In the genomic region with DNA sequence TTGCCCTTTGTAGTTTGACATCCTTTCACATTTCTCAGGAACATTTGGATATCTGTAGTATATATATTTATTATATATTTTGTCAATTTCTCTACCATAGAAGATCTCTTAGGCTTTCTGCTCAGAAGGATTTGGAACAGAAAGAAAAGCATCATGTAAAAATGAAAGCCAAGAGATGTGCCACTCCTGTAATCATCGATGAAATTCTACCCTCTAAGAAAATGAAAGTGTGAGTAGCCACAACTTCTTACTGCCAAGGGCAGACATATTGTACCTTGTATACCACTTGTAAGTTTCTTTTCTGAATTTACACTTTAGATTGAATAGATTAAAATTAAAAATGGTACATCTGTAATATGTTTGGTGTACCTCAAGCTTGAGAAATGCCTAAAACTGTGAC, we compare ENCODE assay signal across 30 cellular contexts. TPM values are rescaled to one million over a fixed set of nuclear protein-coding genes. Genes with fewer than 3 reads are reported as not detected.
DNase-seq lines count a peak whose midpoint lies in the region; ATAC-seq and TF ChIP-seq lines count a peak whose summit lies in the region.
"Had no signal": no experiment of that assay in that cellular context is flagged by ENCODE, and none has a peak within 500 bp of the region (broad histone marks: within the 10 kb centered on the region; RNA-seq: fewer than 3 reads in every experiment).

No MANE protein-coding gene starts in this region.

- H3K4me3 ChIP-seq in CD4-positive, alpha-beta memory T cell (ENCODE audit: low read length in 2 of 2), result peak overlapping the region in 1 of 2 donors; percentile 32
- H3K4me3 ChIP-seq in MM.1S (ENCODE audit: low read length), result no peak overlapping the region
- H3K4me3 ChIP-seq in fibroblast of villous mesenchyme (ENCODE audit: low read depth, low read length), result no peak overlapping the region
- H3K4me3 ChIP-seq in gastrocnemius medialis, result no peak overlapping the region
- H3K4me3 ChIP-seq: smooth muscle cell, upper lobe of left lung had no signal

- H3K4me2 ChIP-seq in MM.1S (ENCODE audit: low read depth, low read length), result no peak overlapping the region
- H3K4me2 ChIP-seq: smooth muscle cell had no signal

- peak; percentile 50 for ATAC-seq in stimulated activated effector memory CD8-positive, alpha-beta T cell treated with anti-CD3 and anti-CD28 coated beads, Interleukin-12 subunit alpha, Interleukin-12 subunit beta, amount 100 ng/mL, for 72 hours
- no peak for ATAC-seq in GM21367 (IDR thresholded peaks at IDR 0.05; ENCODE audit: unreplicated experiment)
- ATAC-seq in HG03565 (IDR thresholded peaks at IDR 0.05; ENCODE audit: unreplicated experiment), result no peak
- no peak for ATAC-seq in gastrocnemius medialis
- ATAC-seq: activated naive CD4-positive, alpha-beta T cell treated with anti-CD3 and anti-CD28 coated beads, Interleukin-2, amount 50 U/mL, for 72 hours; HCT116; PC-3; Right ventricle myocardium inferior; WTC11 had no signal

- H3K9me2 ChIP-seq in MM.1S (replicated peaks; ENCODE audit: insufficient read depth, low read length), result no peaks in the 10 kb centered on the region

- no peaks in the 10 kb centered on the region for H3K27me3 Mint-ChIP-seq in CD4-positive, alpha-beta memory T cell

- peak in 4 of 5 donors; percentile 3 to 9 (median 6) for DNase-seq in CD4-positive, alpha-beta memory T cell
- DNase-seq in MM.1S (peak; percentile 15), fibroblast of villous mesenchyme (ENCODE audit: low read depth) (peak; percentile 22), gastrocnemius medialis (no peak)
- no peak for DNase-seq in stimulated activated effector memory CD8-positive, alpha-beta T cell treated with anti-CD3 and anti-CD28 coated beads, Interleukin-12 subunit alpha, Interleukin-12 subunit beta, amount 100 ng/mL, for 72 hours (ENCODE audit: low spot score in 2 of 2)
- DNase-seq: DMS 273 treated with DMSO at 0.1 percent for 48 hours; effector CD8-positive, alpha-beta T cell; hippocampal formation; Kasumi-1; mesendoderm; NCI-H1048; NCI-H1694; NCI-H2171; NCI-H510A treated with DMSO at 0.1 percent for 48 hours; NK-92 treated with Interleukin-12 subunit alpha and Interleukin-12 subunit beta, amount 100 ng/mL, for 24 hours; nucleus accumbens; PC-3; stimulated activated CD4-positive, alpha-beta T cell treated with anti-CD3 and anti-CD28 coated beads, Interleukin-1b, Interleukin-23, amount 100 ng/mL, for 48 hours; upper lobe of left lung had no signal

- H4K20me1 ChIP-seq in MM.1S (ENCODE audit: insufficient read depth, low read length), result no peaks in the 10 kb centered on the region

- H3K27me3 ChIP-seq in CD4-positive, alpha-beta memory T cell (ENCODE audit: insufficient read depth, low read length), result no peaks in the 10 kb centered on the region
- no peaks in the 10 kb centered on the region for H3K27me3 ChIP-seq in MM.1S (replicated peaks; ENCODE audit: insufficient read depth, low read length)
- no peaks in the 10 kb centered on the region for H3K27me3 ChIP-seq in gastrocnemius medialis
- H3K27me3 ChIP-seq: upper lobe of left lung had no signal

- H3K9me3 ChIP-seq in CD4-positive, alpha-beta memory T cell (ENCODE audit: control insufficient read depth in 1 of 2, low read length in 2 of 2), result no peaks in the 10 kb centered on the region
- H3K9me3 ChIP-seq in MM.1S (replicated peaks; ENCODE audit: insufficient read depth, low read length) (no peaks in the 10 kb centered on the region), gastrocnemius medialis (no peaks in the 10 kb centered on the region)
- H3K9me3 ChIP-seq: upper lobe of left lung had no signal

- no peaks in the 10 kb centered on the region for H3K36me3 ChIP-seq in CD4-positive, alpha-beta memory T cell (ENCODE audit: insufficient read depth, low read length)
- H3K36me3 ChIP-seq in MM.1S (replicated peaks; ENCODE audit: insufficient read depth, low read length) (peaks cover 8% of the 10 kb centered on the region; the same call in 1 of the 2 replicates), gastrocnemius medialis (no peaks in the 10 kb centered on the region)
- H3K36me3 ChIP-seq: upper lobe of left lung had no signal

- peak overlapping the region in 7 of 8 donors; percentile 52 to 71 (median 61) for H3K4me3 Mint-ChIP-seq in CD4-positive, alpha-beta memory T cell
- H3K4me3 Mint-ChIP-seq in stimulated activated effector memory CD8-positive, alpha-beta T cell treated with anti-CD3 and anti-CD28 coated beads, Interleukin-12 subunit alpha, Interleukin-12 subunit beta, amount 100 ng/mL, for 72 hours, result no peak overlapping the region
- H3K4me3 Mint-ChIP-seq: WTC11 had no signal

- intact Hi-C loops in CD4-positive, alpha-beta memory T cell (cut with micrococcal nuclease), result no loop called here
- intact Hi-C loops in gastrocnemius medialis (cut with DNase I; ENCODE audit: low total_unique reads), result no loop called here

- H3K27ac ChIP-seq in CD4-positive, alpha-beta memory T cell (ENCODE audit: low read depth, low read length), result no peak overlapping the region
- no peak overlapping the region for H3K27ac ChIP-seq in MM.1S (ENCODE audit: low read length)
- H3K27ac ChIP-seq in gastrocnemius medialis, result no peak overlapping the region
- H3K27ac ChIP-seq: upper lobe of left lung had no signal

- H3K4me1 ChIP-seq in CD4-positive, alpha-beta memory T cell (ENCODE audit: insufficient read depth, low read length), result peaks cover 4% of the 10 kb centered on the region
- H3K4me1 ChIP-seq in MM.1S (ENCODE audit: low read length) (no peaks in the 10 kb centered on the region), gastrocnemius medialis (no peaks in the 10 kb centered on the region)
- H3K4me1 ChIP-seq: upper lobe of left lung had no signal

- H3F3A ChIP-seq in MM.1S (ENCODE audit: insufficient read depth, low read length), result 0 out of 2 replicates have a peak, but pooled peaks cover 5% of the 10 kb centered on the region

- H3K27ac Mint-ChIP-seq in CD4-positive, alpha-beta memory T cell, result peak overlapping the region in 2 of 7 donors; percentile 41 to 76
- no peak overlapping the region for H3K27ac Mint-ChIP-seq in stimulated activated effector memory CD8-positive, alpha-beta T cell treated with anti-CD3 and anti-CD28 coated beads, Interleukin-12 subunit alpha, Interleukin-12 subunit beta, amount 100 ng/mL, for 72 hours
- H3K27ac Mint-ChIP-seq: activated naive CD4-positive, alpha-beta T cell treated with anti-CD3 and anti-CD28 coated beads, Interleukin-2, amount 50 U/mL, for 72 hours had no signal

- H2AFZ ChIP-seq in MM.1S (ENCODE audit: low read length), result no peak overlapping the region

- no peak for TF ChIP-seq POLR2A in gastrocnemius medialis (IDR thresholded peaks at IDR 0.05)

- in situ Hi-C loops in gastrocnemius medialis (cut with MboI; ENCODE audit: low sequenced_read_pairs in 4 of 4), result no loop called here

- H3K9me3 Mint-ChIP-seq in CD4-positive, alpha-beta memory T cell, result peaks cover 0 to 2% (median 0%) of the 10 kb centered on the region in 8 donors
- no peaks in the 10 kb centered on the region for H3K9me3 Mint-ChIP-seq in stimulated activated effector memory CD8-positive, alpha-beta T cell treated with anti-CD3 and anti-CD28 coated beads, Interleukin-12 subunit alpha, Interleukin-12 subunit beta, amount 100 ng/mL, for 72 hours
- H3K9me3 Mint-ChIP-seq: activated naive CD4-positive, alpha-beta T cell treated with anti-CD3 and anti-CD28 coated beads, Interleukin-2, amount 50 U/mL, for 72 hours; activated T-helper 2 cell treated with anti-CD3 and anti-CD28 coated beads, Interferon-gamma antibody, Interleukin-2, Interleukin-4, amounts not matched to agents 10 μg/mL and 5 μg/mL and 100 μg/mL, durations not matched to agents 14 hours and 24 hours and 36 hours; WTC11 had no signal

- CTCF ChIA-PET in CD4-positive, alpha-beta memory T cell (lab: Charles Lee; ENCODE audit: partially characterized antibody), result no interaction called here

- H3K79me2 ChIP-seq in MM.1S (ENCODE audit: low read length), result peaks cover 71% of the 10 kb centered on the region

- H3K9ac ChIP-seq in MM.1S (ENCODE audit: low read length), result no peak overlapping the region

- TF ChIP-seq CTCF in MM.1S (IDR thresholded peaks at IDR 0.05; ENCODE audit: low read length) (no peak), fibroblast of villous mesenchyme (IDR thresholded peaks at IDR 0.05; ENCODE audit: insufficient read depth, low read depth, low read length) (no peak), gastrocnemius medialis (IDR thresholded peaks at IDR 0.05 in 4 of 5, conservative IDR thresholded peaks at IDR 0.05 in 1 of 5) (no peak)

- peaks cover 7 to 11% (median 9%) of the 10 kb centered on the region in 4 donors for H3K4me1 Mint-ChIP-seq in CD4-positive, alpha-beta memory T cell
- H3K4me1 Mint-ChIP-seq in stimulated activated effector memory CD8-positive, alpha-beta T cell treated with anti-CD3 and anti-CD28 coated beads, Interleukin-12 subunit alpha, Interleukin-12 subunit beta, amount 100 ng/mL, for 72 hours, result peaks cover 16% of the 10 kb centered on the region
- H3K4me1 Mint-ChIP-seq: WTC11 had no signal

- H3K36me3 Mint-ChIP-seq in CD4-positive, alpha-beta memory T cell, result no peaks in the 10 kb centered on the region
- peaks cover 97% of the 10 kb centered on the region for H3K36me3 Mint-ChIP-seq in stimulated activated effector memory CD8-positive, alpha-beta T cell treated with anti-CD3 and anti-CD28 coated beads, Interleukin-12 subunit alpha, Interleukin-12 subunit beta, amount 100 ng/mL, for 72 hours

- POLR2A ChIA-PET in CD4-positive, alpha-beta memory T cell (lab: Charles Lee; ENCODE audit: partially characterized antibody), result interaction anchor here (0.6 to 1.2 kb wide), 2 partner anchors 32 to 46 kb away, joined by 3 to 5 read pairs; no protein-coding TSS in a partner anchor

RNA-seq across cellular contexts. Expression of a gene that starts 31.2 kb away (rescaled TPM):
- under 1 TPM; 0.30 to 0.44 TPM for total RNA-seq in CD4-positive, alpha-beta memory T cell
- polyA plus RNA-seq in CD4-positive, alpha-beta memory T cell, result under 1 TPM; 0.76 to 0.85 TPM
- 35.4 and 62.2 TPM in 2 replicates for total RNA-seq in fibroblast of villous mesenchyme
- total RNA-seq in gastrocnemius medialis, result 1 to 10 TPM in 2 of 4 donors, under 1 TPM in 2; 0.46 to 1.9 (median 1.0) TPM

RNA-seq across cellular contexts. Expression of a gene that starts 47.6 kb away (rescaled TPM):
- total RNA-seq in CD4-positive, alpha-beta memory T cell, result 10 to 100 TPM; 20.3 to 20.8 TPM
- 10 to 100 TPM; 22.8 to 26.1 TPM for polyA plus RNA-seq in CD4-positive, alpha-beta memory T cell
- 82.8 and 113 TPM in 2 replicates for total RNA-seq in fibroblast of villous mesenchyme
- 10 to 100 TPM; 41.5 to 87.8 (median 55.3) TPM for total RNA-seq in gastrocnemius medialis

RNA-seq across cellular contexts. Expression of a gene that starts 48.9 kb away (rescaled TPM):
- not detected for total RNA-seq in CD4-positive, alpha-beta memory T cell
- polyA plus RNA-seq in CD4-positive, alpha-beta memory T cell, result not detected
- total RNA-seq in fibroblast of villous mesenchyme, result under 0.01 and 0.32 TPM in 2 replicates
- total RNA-seq in gastrocnemius medialis, result 100 to 1,000 TPM in 2 of 4 donors, 10 to 100 TPM in 2; 17.2 to 255 (median 88.4) TPM
- total RNA-seq: bronchial epithelial cell, epithelial cell of proximal tubule, renal cortical epithelial cell, upper lobe of left lung had no signal

Comparison
In these comparisons a context has a peak if more than half of its experiments do, and no peak if none do; other contexts are left out.
1. DNase-seq: peak in CD4-positive, alpha-beta memory T cell (4 of 5), MM.1S (single experiment) and fibroblast of villous mesenchyme (single experiment); none in stimulated activated effector memory CD8-positive, alpha-beta T cell treated with anti-CD3 and anti-CD28 coated beads, Interleukin-12 subunit alpha, Interleukin-12 subunit beta, amount 100 ng/mL, for 72 hours (0 of 2) and gastrocnemius medialis (0 of 2).
2. RNA of a gene that starts 31.2 kb away (total RNA-seq): 35.4 to 62.2 TPM in fibroblast of villous mesenchyme; 0.46 to 1.9 TPM in gastrocnemius medialis and 0.30 to 0.44 TPM in CD4-positive, alpha-beta memory T cell; every median in the first group is over 10 times any median in the second.
3. RNA of a gene that starts 48.9 kb away (total RNA-seq): 17.2 to 255 TPM in gastrocnemius medialis; not detected in CD4-positive, alpha-beta memory T cell and under 0.01 to 0.32 TPM in fibroblast of villous mesenchyme; every median in the first group is over 10 times any median in the second.